ENCODE assay signal across 8 cellular contexts in the genomic region with DNA sequence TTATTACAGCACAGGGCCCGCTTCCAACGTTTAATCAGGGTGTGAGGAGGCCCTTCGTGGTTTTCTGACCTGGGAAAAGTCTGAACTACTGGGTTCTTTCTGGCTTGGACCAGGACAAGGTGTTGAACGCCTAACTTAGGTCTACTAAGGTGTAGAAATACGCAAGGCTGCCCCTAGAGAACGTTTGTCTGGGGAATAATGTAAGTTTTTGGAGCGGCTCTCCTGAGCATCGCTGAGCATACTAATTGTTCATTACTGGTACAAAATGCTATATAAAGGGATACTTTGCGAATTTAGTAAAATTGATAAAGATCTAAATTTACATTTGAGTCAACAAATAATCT. TPM values are rescaled to one million over a fixed set of nuclear protein-coding genes. Genes with fewer than 3 reads are reported as not detected.
A peak's percentile ranks its signal among the peaks of the same experiment; 100 is the strongest.
DNase-seq lines count a peak whose midpoint lies in the region; ATAC-seq and FAIRE-seq lines count a peak whose summit lies in the region.

No MANE protein-coding gene starts in this region.

- peak overlapping the region; percentile 12 for H3K4ac ChIP-seq in trophoblast cell (ENCODE audit: low read depth, low read length)

- H3K79me1 ChIP-seq in trophoblast cell (ENCODE audit: low read length): peaks cover 9% of the 10 kb centered on the region

- H3K79me2 ChIP-seq in trophoblast cell (ENCODE audit: control insufficient read depth, insufficient read depth, low read length, poor library complexity): peaks cover 10% of the 10 kb centered on the region

- H3K27me3 ChIP-seq in ectodermal cell (ENCODE audit: control insufficient read depth, insufficient read depth, low read length, poor library complexity, severe bottlenecking) (peaks cover 12% of the 10 kb centered on the region), trophoblast cell (ENCODE audit: insufficient read depth, low read length) (no peaks in the 10 kb centered on the region)

- peak overlapping the region; percentile 86 for H3K4me3 ChIP-seq in Jurkat, Clone E6-1 (ENCODE audit: low read length)
- H3K4me3 ChIP-seq in ectodermal cell (ENCODE audit: insufficient read depth, low read depth, low read length) (peak overlapping the region; percentile 65), trophoblast cell (ENCODE audit: low read depth, low read length) (peak overlapping the region; percentile 85)

- H3K18ac ChIP-seq in trophoblast cell (ENCODE audit: low read length): peak overlapping the region; percentile 81

- ATAC-seq in GM18870 (IDR thresholded peaks at IDR 0.05; ENCODE audit: unreplicated experiment): no peak

- H4K91ac ChIP-seq in trophoblast cell (ENCODE audit: low read depth, low read length): peak overlapping the region; percentile 77

- peak overlapping the region; percentile 57 for H4K12ac ChIP-seq in trophoblast cell (ENCODE audit: low read depth, low read length)

- no peak overlapping the region for H2BK120ac ChIP-seq in trophoblast cell (ENCODE audit: insufficient read depth, low read length, poor library complexity)

- H3K9me3 ChIP-seq in ectodermal cell (ENCODE audit: control insufficient read depth, low read length) (no peaks in the 10 kb centered on the region), trophoblast cell (ENCODE audit: insufficient read depth, low read depth, low read length) (no peaks in the 10 kb centered on the region)

- 19 to 27% methylated on average over 9 of the region's 9 CpGs for WGBS in ectodermal cell, 2 experiments
- no CpG with 5 or more reads among the region's 9 CpGs for whole genome bisulfite sequencing in trophoblast cell (ENCODE audit: extremely low coverage, insufficient coverage, insufficient read length)

- DNase-seq in GM18507 (ENCODE audit: extremely low spot score, insufficient read length, low read depth) (no peak), trophoblast cell (no peak), NCI-H1417 (lab: John Stamatoyannopoulos, UW) (no peak), inferior parietal cortex (ENCODE audit: extremely low spot score) (no peak)
- DNase-seq in Jurkat, Clone E6-1 (ENCODE audit: low read depth, low spot score): no peak
- DNase-seq in activated CD4-positive, alpha-beta T cell treated with anti-CD3 and anti-CD28 coated beads, Interleukin-2, amount 50 U/mL, for 1 hour: no peak

- peak overlapping the region; percentile 92 for H4K8ac ChIP-seq in trophoblast cell (ENCODE audit: low read depth, low read length)

- no peak overlapping the region for H2AK5ac ChIP-seq in trophoblast cell (ENCODE audit: low read length)

- H3K27ac ChIP-seq in ectodermal cell (ENCODE audit: insufficient read depth, low read depth, low read length, poor library complexity, severe bottlenecking): no peak overlapping the region
- H3K27ac ChIP-seq in trophoblast cell (ENCODE audit: low read depth, low read length): peak overlapping the region; percentile 10

- H3K4me1 ChIP-seq in ectodermal cell (ENCODE audit: control insufficient read depth, insufficient read depth, low read length): no peaks in the 10 kb centered on the region
- H3K4me1 ChIP-seq in trophoblast cell (ENCODE audit: control insufficient read depth in 1 of 2, insufficient read depth in 2 of 2, low read length in 2 of 2): peaks cover 9 to 21% of the 10 kb centered on the region in 2 experiments

- no peak overlapping the region for H3K23ac ChIP-seq in trophoblast cell (ENCODE audit: low read length)

- peak; percentile 63 for FAIRE-seq in GM18507 (lab: Jason Lieb, UNC)

- H3K36me3 ChIP-seq in ectodermal cell (ENCODE audit: control insufficient read depth, insufficient read depth, low read length): no peaks in the 10 kb centered on the region
- H3K36me3 ChIP-seq in trophoblast cell (ENCODE audit: control insufficient read depth in 1 of 2, insufficient read depth in 2 of 2, low read length in 2 of 2): no peaks in the 10 kb centered on the region

- H2AFZ ChIP-seq in trophoblast cell (ENCODE audit: insufficient read depth, low read length, poor library complexity): peak overlapping the region; percentile 41

- H3K4me2 ChIP-seq in trophoblast cell (ENCODE audit: low read length): peak overlapping the region; percentile 80

- H2BK12ac ChIP-seq in trophoblast cell (ENCODE audit: low read length): no peak overlapping the region

- no peak overlapping the region for H2BK5ac ChIP-seq in trophoblast cell (ENCODE audit: low read depth, low read length, poor library complexity)

- H3K9ac ChIP-seq in trophoblast cell (ENCODE audit: low read length): peak overlapping the region; percentile 82

- peak overlapping the region; percentile 4 for H3K14ac ChIP-seq in trophoblast cell (ENCODE audit: low read length)

RNA-seq across cellular contexts. Expression of a gene that starts 32.4 kb away (rescaled TPM):
- 938 TPM for polyA plus RNA-seq in Jurkat, Clone E6-1 (2012; ENCODE audit: insufficient read depth, insufficient read length)
- polyA plus RNA-seq in ectodermal cell (2013, experiment 1 of 4): 286 TPM
- 310 TPM for polyA plus RNA-seq in ectodermal cell (2013, experiment 2 of 4)
- 304 TPM for polyA plus RNA-seq in ectodermal cell (2013, experiment 3 of 4)
- polyA plus RNA-seq in ectodermal cell (2013, experiment 4 of 4): 367 TPM
- 213 and 220 TPM in 2 replicates for polyA plus RNA-seq in trophoblast cell (2013)
